ENCODE assay signal across 9 cellular contexts in the genomic region with DNA sequence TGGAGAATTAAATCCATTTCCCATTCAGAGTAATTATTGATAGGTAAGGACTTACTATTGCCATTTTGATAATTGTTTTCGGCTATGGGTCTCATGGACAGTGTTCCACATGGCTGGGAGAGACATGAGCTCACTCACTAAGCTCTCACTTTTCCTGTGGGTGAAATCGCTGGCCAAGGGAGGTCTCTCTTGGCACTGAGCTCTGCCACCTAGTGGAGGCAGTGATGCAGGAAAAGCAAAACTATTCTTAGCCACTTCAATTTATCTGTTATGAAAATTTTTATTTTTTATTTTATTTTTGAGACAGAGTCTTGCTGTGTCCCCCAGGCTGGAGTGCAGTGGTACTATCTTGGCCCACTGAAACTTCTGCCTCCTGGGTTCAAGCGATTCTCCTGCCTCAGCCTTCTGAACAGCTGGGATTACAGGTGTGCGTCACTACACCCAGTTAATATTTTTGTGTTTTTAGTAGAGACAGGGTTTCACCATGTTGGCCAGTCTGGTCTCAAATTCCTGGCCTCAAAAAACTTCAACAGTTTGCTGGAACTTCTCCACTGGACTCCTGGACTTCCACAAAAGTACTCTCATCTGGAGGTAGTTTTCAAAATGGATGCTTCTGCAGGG. TPM values are rescaled to one million over a fixed set of nuclear protein-coding genes. Genes with fewer than 3 reads are reported as not detected.
A peak's percentile ranks its signal among the peaks of the same experiment; 100 is the strongest.
DNase-seq lines count a peak whose midpoint lies in the region; ATAC-seq, FAIRE-seq and TF ChIP-seq lines count a peak whose summit lies in the region.
"Had no signal": no experiment of that assay in that cellular context is flagged by ENCODE, and none has a peak within 500 bp of the region (broad histone marks: within the 10 kb centered on the region; RNA-seq: fewer than 3 reads in every experiment).

No MANE protein-coding gene starts in this region.

- H3K4me3 Mint-ChIP-seq in activated T-helper 2 cell treated with anti-CD3 and anti-CD28 coated beads, Interferon-gamma antibody, Interleukin-2, Interleukin-4, amounts not matched to agents 10 μg/mL and 5 μg/mL and 100 μg/mL, durations not matched to agents 14 hours and 24 hours and 36 hours (ENCODE audit: low read depth) = no peak overlapping the region
- H3K4me3 Mint-ChIP-seq: activated naive CD4-positive, alpha-beta T cell treated with anti-CD3 and anti-CD28 coated beads, Interleukin-2, amount 50 U/mL, for 24 hours had no signal

- peak overlapping the region; percentile 65; the same call in 1 of the 2 replicates for H2AFZ ChIP-seq in Karpas-422 (ENCODE audit: low read length)
- H2AFZ ChIP-seq in osteoblast (ENCODE audit: low read length) = no peak overlapping the region

- H4K20me1 ChIP-seq in Karpas-422 (ENCODE audit: insufficient read depth, low read depth, low read length) (no peaks in the 10 kb centered on the region), osteoblast (ENCODE audit: insufficient read depth, low read length) (no peaks in the 10 kb centered on the region)

- H3K27ac ChIP-seq in Karpas-422 (ENCODE audit: low read length) (no peak overlapping the region), osteoblast (ENCODE audit: low read depth, low read length) (no peak overlapping the region), upper lobe of right lung (no peak overlapping the region)

- peak; percentile 90 for TF ChIP-seq CTCF in osteoblast (IDR thresholded peaks at IDR 0.05; ENCODE audit: extremely low read depth, low read depth, low read length)
- peak; percentile 92 for TF ChIP-seq CTCF in upper lobe of right lung (IDR thresholded peaks at IDR 0.05)

- H3K79me2 ChIP-seq in Karpas-422 (ENCODE audit: low read length) = peaks cover 2% of the 10 kb centered on the region
- no peaks in the 10 kb centered on the region for H3K79me2 ChIP-seq in osteoblast (ENCODE audit: insufficient read depth, low read length)

- H3K36me3 ChIP-seq in Karpas-422 (ENCODE audit: insufficient read depth, low read length) = no peaks in the 10 kb centered on the region
- no peaks in the 10 kb centered on the region for H3K36me3 ChIP-seq in osteoblast (ENCODE audit: insufficient read depth, low read length)
- H3K36me3 ChIP-seq in upper lobe of right lung = no peaks in the 10 kb centered on the region

- H3K4me3 ChIP-seq in Karpas-422 (ENCODE audit: low read length) (peak overlapping the region; percentile 35; the same call in 1 of the 2 replicates), osteoblast (ENCODE audit: insufficient read depth, low read length) (no peak overlapping the region), upper lobe of right lung (no peak overlapping the region)

- H3K27me3 ChIP-seq in Karpas-422 (ENCODE audit: low read length) (no peaks in the 10 kb centered on the region), osteoblast (ENCODE audit: insufficient read depth, low read length) (no peaks in the 10 kb centered on the region), upper lobe of right lung (no peaks in the 10 kb centered on the region)

- peaks cover 40% of the 10 kb centered on the region for H3K4me1 ChIP-seq in Karpas-422 (ENCODE audit: low read length)
- H3K4me1 ChIP-seq in osteoblast (ENCODE audit: insufficient read depth, low read length) = peaks cover 7% of the 10 kb centered on the region
- peaks cover 5% of the 10 kb centered on the region for H3K4me1 ChIP-seq in upper lobe of right lung

- H3K27ac Mint-ChIP-seq in activated T-helper 2 cell treated with anti-CD3 and anti-CD28 coated beads, Interferon-gamma antibody, Interleukin-2, Interleukin-4, amounts not matched to agents 10 μg/mL and 5 μg/mL and 100 μg/mL, durations not matched to agents 14 hours and 24 hours and 36 hours = no peak overlapping the region
- H3K27ac Mint-ChIP-seq: activated naive CD4-positive, alpha-beta T cell treated with anti-CD3 and anti-CD28 coated beads, Interleukin-2, amount 50 U/mL, for 24 hours had no signal

- DNase-seq in DMS79 treated with DMSO at 0.1 percent for 48 hours (lab: John Stamatoyannopoulos, UW) (peak; percentile 11), Karpas-422 (peak; percentile 83), RCC 7860 (ENCODE audit: low spot score) (peak; percentile 66), foreskin melanocyte (peak; percentile 61), osteoblast (ENCODE audit: insufficient read length, low spot score, missing footprints) (peak; percentile 83), upper lobe of right lung (peak; percentile 67)
- DNase-seq in activated T-helper 2 cell treated with anti-CD3 and anti-CD28 coated beads, Interferon-gamma antibody, Interleukin-2, Interleukin-4, amounts not matched to agents 10 μg/mL and 5 μg/mL and 100 μg/mL, durations not matched to agents 14 hours and 24 hours and 36 hours (ENCODE audit: low spot score) = peak; percentile 29

- peak; percentile 88 for FAIRE-seq in RCC 7860 (lab: Jason Lieb, UNC)

- H3K9ac ChIP-seq in Karpas-422 (ENCODE audit: low read length) = no peak overlapping the region

- H3K4me1 Mint-ChIP-seq in activated T-helper 2 cell treated with anti-CD3 and anti-CD28 coated beads, Interferon-gamma antibody, Interleukin-2, Interleukin-4, amounts not matched to agents 10 μg/mL and 5 μg/mL and 100 μg/mL, durations not matched to agents 14 hours and 24 hours and 36 hours (ENCODE audit: low read depth) = peaks cover 22% of the 10 kb centered on the region

- H3K36me3 Mint-ChIP-seq in activated T-helper 2 cell treated with anti-CD3 and anti-CD28 coated beads, Interferon-gamma antibody, Interleukin-2, Interleukin-4, amounts not matched to agents 10 μg/mL and 5 μg/mL and 100 μg/mL, durations not matched to agents 14 hours and 24 hours and 36 hours (ENCODE audit: low read depth) = no peaks in the 10 kb centered on the region
- H3K36me3 Mint-ChIP-seq: activated naive CD4-positive, alpha-beta T cell treated with anti-CD3 and anti-CD28 coated beads, Interleukin-2, amount 50 U/mL, for 24 hours had no signal

- H3K9me3 Mint-ChIP-seq in activated T-helper 2 cell treated with anti-CD3 and anti-CD28 coated beads, Interferon-gamma antibody, Interleukin-2, Interleukin-4, amounts not matched to agents 10 μg/mL and 5 μg/mL and 100 μg/mL, durations not matched to agents 14 hours and 24 hours and 36 hours = no peaks in the 10 kb centered on the region
- H3K9me3 Mint-ChIP-seq: activated naive CD4-positive, alpha-beta T cell treated with anti-CD3 and anti-CD28 coated beads, Interleukin-2, amount 50 U/mL, for 24 hours had no signal

- H3K27me3 Mint-ChIP-seq in activated T-helper 2 cell treated with anti-CD3 and anti-CD28 coated beads, Interferon-gamma antibody, Interleukin-2, Interleukin-4, amounts not matched to agents 10 μg/mL and 5 μg/mL and 100 μg/mL, durations not matched to agents 14 hours and 24 hours and 36 hours (ENCODE audit: low read depth) = peaks cover 33% of the 10 kb centered on the region

- ATAC-seq in upper lobe of right lung (peak; percentile 57), HG02642 (IDR thresholded peaks at IDR 0.05; ENCODE audit: poor library complexity, unreplicated experiment) (no peak)

- no peaks in the 10 kb centered on the region for H3K9me2 ChIP-seq in Karpas-422 (replicated peaks; ENCODE audit: insufficient read depth, low read length)

- H3K9me3 ChIP-seq in Karpas-422 (ENCODE audit: low read length) (no peaks in the 10 kb centered on the region), osteoblast (ENCODE audit: low read depth, low read length) (no peaks in the 10 kb centered on the region), upper lobe of right lung (no peaks in the 10 kb centered on the region)

- H3K4me2 ChIP-seq in Karpas-422 (ENCODE audit: low read depth, low read length, poor library complexity, severe bottlenecking) (peak overlapping the region; percentile 57), osteoblast (ENCODE audit: insufficient read depth, low read length) (no peak overlapping the region)

- intact Hi-C loops in activated T-helper 2 cell treated with anti-CD3 and anti-CD28 coated beads, Interferon-gamma antibody, Interleukin-2, Interleukin-4, amounts not matched to agents 10 μg/mL and 5 μg/mL and 100 μg/mL, durations not matched to agents 14 hours and 24 hours and 36 hours (cut with micrococcal nuclease) = loop anchor here (1.0 to 5.0 kb wide), 3 partner anchors 36 to 296 kb away; no protein-coding TSS in a partner anchor
- intact Hi-C loops in upper lobe of right lung (cut with DNase I) = no loop called here

RNA-seq across cellular contexts. Expression of a gene that starts 4.7 kb away (rescaled TPM):
- 58.4 and 161 TPM in 2 replicates for total RNA-seq in Karpas-422 (2014; rRNA removed; shearing (Covaris generic); ENCODE audit: low replicate concordance)
- 33.5 and 39.6 TPM in 2 replicates for total RNA-seq in activated T-helper 2 cell treated with anti-CD3 and anti-CD28 coated beads, Interferon-gamma antibody, Interleukin-2, Interleukin-4, amounts not matched to agents 10 μg/mL and 5 μg/mL and 100 μg/mL, durations not matched to agents 14 hours and 24 hours and 36 hours
- total RNA-seq in osteoblast (86.1 and 109 TPM in 2 replicates), upper lobe of right lung (136 TPM)

RNA-seq across cellular contexts. Expression of a gene that starts 16.0 kb away (rescaled TPM):
- not detected in 2 replicates for total RNA-seq in Karpas-422 (2014; rRNA removed; shearing (Covaris generic); ENCODE audit: low replicate concordance)
- not detected in 2 replicates for total RNA-seq in activated T-helper 2 cell treated with anti-CD3 and anti-CD28 coated beads, Interferon-gamma antibody, Interleukin-2, Interleukin-4, amounts not matched to agents 10 μg/mL and 5 μg/mL and 100 μg/mL, durations not matched to agents 14 hours and 24 hours and 36 hours
- total RNA-seq in osteoblast = under 0.01 TPM in 1 of 2 replicates, not detected in the other
- not detected for total RNA-seq in upper lobe of right lung

RNA-seq across cellular contexts. Expression of a gene that starts 56.0 kb away (rescaled TPM):
- total RNA-seq in Karpas-422 (2014; rRNA removed; shearing (Covaris generic); ENCODE audit: low replicate concordance) = 18.8 and 33.8 TPM in 2 replicates
- 40.3 and 43.3 TPM in 2 replicates for total RNA-seq in activated T-helper 2 cell treated with anti-CD3 and anti-CD28 coated beads, Interferon-gamma antibody, Interleukin-2, Interleukin-4, amounts not matched to agents 10 μg/mL and 5 μg/mL and 100 μg/mL, durations not matched to agents 14 hours and 24 hours and 36 hours
- total RNA-seq in osteoblast (38.4 and 38.6 TPM in 2 replicates), upper lobe of right lung (49.8 TPM)

Comparison
In these comparisons a context has a peak if more than half of its experiments do, and no peak if none do; other contexts are left out.
1. DNase-seq: peak in every context shown above with its lines; median percentile 83 in Karpas-422; 83 in osteoblast; 67 in upper lobe of right lung; 66 in RCC 7860; 61 in foreskin melanocyte; 29 in activated T-helper 2 cell treated with anti-CD3 and anti-CD28 coated beads, Interferon-gamma antibody, Interleukin-2, Interleukin-4, amounts not matched to agents 10 μg/mL and 5 μg/mL and 100 μg/mL, durations not matched to agents 14 hours and 24 hours and 36 hours; 11 in DMS79 treated with DMSO at 0.1 percent for 48 hours.